20 cellular contexts compared by ENCODE assay signal in the genomic region with DNA sequence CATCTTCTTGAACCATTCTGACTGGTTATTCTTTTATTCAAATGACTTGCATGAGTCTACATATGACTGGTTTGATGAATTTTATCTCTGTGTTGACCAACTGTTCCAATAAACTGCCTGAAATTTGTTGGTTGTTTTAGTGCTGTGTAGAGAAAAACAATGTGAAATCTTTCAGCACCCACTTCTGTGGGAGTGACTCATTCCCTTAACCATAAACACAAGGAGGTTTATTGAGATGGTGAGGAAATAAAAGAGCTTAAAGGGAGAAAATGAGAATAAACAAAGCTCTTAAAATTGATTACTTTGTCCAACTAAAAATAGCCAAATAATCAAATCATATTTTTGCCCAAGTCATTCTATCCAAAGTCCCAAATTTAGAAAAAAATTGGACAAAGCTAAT.
DNase-seq lines count a peak whose midpoint lies in the region; ATAC-seq, FAIRE-seq and TF ChIP-seq lines count a peak whose summit lies in the region.
"Had no signal": no experiment of that assay in that cellular context is flagged by ENCODE, and none has a peak within 500 bp of the region (broad histone marks: within the 10 kb centered on the region; RNA-seq: fewer than 3 reads in every experiment).

No MANE protein-coding gene starts in this region.

- H3K4me2 ChIP-seq in astrocyte (ENCODE audit: low read length): no peak overlapping the region

- no peak overlapping the region for H3K27ac ChIP-seq in AG04450 (ENCODE audit: low read depth, low read length)
- H3K27ac ChIP-seq in astrocyte (ENCODE audit: low read depth, low read length): no peak overlapping the region

- ATAC-seq in GM19395 (IDR thresholded peaks at IDR 0.05; ENCODE audit: unreplicated experiment): no peak
- ATAC-seq: stimulated activated naive CD8-positive, alpha-beta T cell treated with anti-CD3 and anti-CD28 coated beads, Interleukin-15, amount 100 ng/mL, for 72 hours had no signal

- no peaks in the 10 kb centered on the region for H3K4me1 ChIP-seq in astrocyte (ENCODE audit: insufficient read depth, low read length)

- no peak for TF ChIP-seq CTCF in AG04450 (IDR thresholded peaks at IDR 0.05; ENCODE audit: low read depth, low read length)
- no peak for TF ChIP-seq CTCF in astrocyte (IDR thresholded peaks at IDR 0.05; ENCODE audit: insufficient read depth, low read depth, low read length)
- no peak for TF ChIP-seq CTCF in foreskin fibroblast (IDR thresholded peaks at IDR 0.05; ENCODE audit: low read depth, low read length)

- no peaks in the 10 kb centered on the region for H3K36me3 ChIP-seq in astrocyte (ENCODE audit: insufficient read depth, low read length)

- no peaks in the 10 kb centered on the region for H4K20me1 ChIP-seq in astrocyte (ENCODE audit: insufficient read depth, low read length)

- FAIRE-seq in astrocyte (lab: Jason Lieb, UNC): peak; percentile 82
- FAIRE-seq: islet of Langerhans had no signal

- H3K4me3 Mint-ChIP-seq in astrocyte (ENCODE audit: unreplicated experiment): no peak overlapping the region
- H3K4me3 Mint-ChIP-seq: activated CD4-positive, alpha-beta memory T cell treated with anti-CD3 and anti-CD28 coated beads, Interleukin-2, amount 10 ng/mL, durations not matched to agents 7 days and 5 days; activated naive CD8-positive, alpha-beta T cell treated with anti-CD3 and anti-CD28 coated beads, Interleukin-2, amount 10 ng/mL, durations not matched to agents 7 days and 5 days; activated T-helper 1 cell treated with anti-CD3 and anti-CD28 coated beads, Interleukin-12 subunit alpha, Interleukin-12 subunit beta, Interleukin-2, Interleukin-4 antibody, amounts not matched to agents 30 ng/mL and 10 ng/mL and 1 ng/mL, durations not matched to agents 14 hours and 24 hours and 36 hours; central memory CD8-positive, alpha-beta T cell; H9; stimulated activated naive CD8-positive, alpha-beta T cell treated with anti-CD3 and anti-CD28 coated beads, Interleukin-15, amount 100 ng/mL, for 72 hours had no signal

- no peak overlapping the region for H2AFZ ChIP-seq in astrocyte (ENCODE audit: low read depth, low read length)

- H3K27me3 Mint-ChIP-seq in astrocyte (ENCODE audit: low read depth, unreplicated experiment): no peaks in the 10 kb centered on the region
- H3K27me3 Mint-ChIP-seq: activated CD4-positive, alpha-beta memory T cell treated with anti-CD3 and anti-CD28 coated beads, Interleukin-2, amount 10 ng/mL, durations not matched to agents 7 days and 5 days; activated naive CD8-positive, alpha-beta T cell treated with anti-CD3 and anti-CD28 coated beads, Interleukin-2, amount 10 ng/mL, durations not matched to agents 7 days and 5 days; central memory CD8-positive, alpha-beta T cell; stimulated activated naive CD8-positive, alpha-beta T cell treated with anti-CD3 and anti-CD28 coated beads, Interleukin-15, amount 100 ng/mL, for 72 hours had no signal

- no peak overlapping the region for H3K9ac ChIP-seq in astrocyte (ENCODE audit: low read length)

- H3K36me3 Mint-ChIP-seq in astrocyte (ENCODE audit: low read depth, unreplicated experiment): no peaks in the 10 kb centered on the region
- H3K36me3 Mint-ChIP-seq: activated naive CD8-positive, alpha-beta T cell treated with anti-CD3 and anti-CD28 coated beads, Interleukin-2, amount 10 ng/mL, durations not matched to agents 7 days and 5 days had no signal

- H3K4me3 ChIP-seq in AG04450 (ENCODE audit: low read depth, low read length) (no peak overlapping the region), astrocyte (ENCODE audit: insufficient read depth, low read depth, low read length) (no peak overlapping the region), foreskin fibroblast (ENCODE audit: low read depth in 1 of 2, low read length in 2 of 2) (no peak overlapping the region)

- no peaks in the 10 kb centered on the region for H3K9me3 ChIP-seq in AG04450 (ENCODE audit: control insufficient read depth, insufficient read depth, low read length)
- no peaks in the 10 kb centered on the region for H3K9me3 ChIP-seq in astrocyte (ENCODE audit: insufficient read depth, low read depth, low read length)

- DNase-seq in AG04450 (ENCODE audit: low read depth, low spot score) (peak; percentile 39), H4 (ENCODE audit: low spot score) (peak; percentile 73), astrocyte (ENCODE audit: low read depth) (peak; percentile 55), foreskin fibroblast (peak; percentile 68 to 81), NCI-H345 treated with DMSO at 0.1 percent for 48 hours (lab: John Stamatoyannopoulos, UW; ENCODE audit: unreplicated experiment) (no peak), hypothalamus (lab: John Stamatoyannopoulos, UW) (no peak), NCI-H1048 (lab: John Stamatoyannopoulos, UW) (no peak)
- DNase-seq: activated CD4-positive, alpha-beta memory T cell treated with anti-CD3 and anti-CD28 coated beads, Interleukin-2, amount 10 ng/mL, durations not matched to agents 7 days and 5 days; activated naive CD8-positive, alpha-beta T cell treated with anti-CD3 and anti-CD28 coated beads, Interleukin-2, amount 10 ng/mL, durations not matched to agents 7 days and 5 days; COR-L47; GF-D8; H9; NCI-H2081; NCI-H69; stimulated activated CD4-positive, alpha-beta T cell treated with anti-CD3 and anti-CD28 coated beads, Interleukin-15, amount 100 ng/mL, for 24 hours; stimulated activated naive CD8-positive, alpha-beta T cell treated with anti-CD3 and anti-CD28 coated beads, Interleukin-15, amount 100 ng/mL, for 72 hours had no signal

- H3K27me3 ChIP-seq in AG04450 (ENCODE audit: control insufficient read depth, insufficient read depth, low read length) (no peaks in the 10 kb centered on the region), astrocyte (ENCODE audit: insufficient read depth, low read length) (no peaks in the 10 kb centered on the region)

- POLR2A ChIA-PET in AG04450 (lab: Yijun Ruan, JAX): interaction anchor here (1.2 kb wide), 1 partner anchor 20 kb away, joined by 3 read pairs; no protein-coding TSS in a partner anchor

- no peak overlapping the region for H3K27ac Mint-ChIP-seq in astrocyte (ENCODE audit: unreplicated experiment)
- H3K27ac Mint-ChIP-seq: activated CD4-positive, alpha-beta memory T cell treated with anti-CD3 and anti-CD28 coated beads, Interleukin-2, amount 10 ng/mL, durations not matched to agents 7 days and 5 days; activated naive CD8-positive, alpha-beta T cell treated with anti-CD3 and anti-CD28 coated beads, Interleukin-2, amount 10 ng/mL, durations not matched to agents 7 days and 5 days; activated T-helper 1 cell treated with anti-CD3 and anti-CD28 coated beads, Interleukin-12 subunit alpha, Interleukin-12 subunit beta, Interleukin-2, Interleukin-4 antibody, amounts not matched to agents 30 ng/mL and 10 ng/mL and 1 ng/mL, durations not matched to agents 14 hours and 24 hours and 36 hours; H9; stimulated activated naive CD8-positive, alpha-beta T cell treated with anti-CD3 and anti-CD28 coated beads, Interleukin-15, amount 100 ng/mL, for 72 hours had no signal

- CTCF ChIA-PET in AG04450 (lab: Charles Lee): interaction anchor here (0.5 to 0.8 kb wide), 2 partner anchors 13 to 380 kb away, joined by 4 read pairs; no protein-coding TSS in a partner anchor

- no peaks in the 10 kb centered on the region for H3K79me2 ChIP-seq in astrocyte (ENCODE audit: insufficient read depth, low read length)

- no peaks in the 10 kb centered on the region for H3K9me3 Mint-ChIP-seq in astrocyte (ENCODE audit: unreplicated experiment)
- H3K9me3 Mint-ChIP-seq: activated naive CD8-positive, alpha-beta T cell treated with anti-CD3 and anti-CD28 coated beads, Interleukin-2, amount 10 ng/mL, durations not matched to agents 7 days and 5 days; activated T-helper 1 cell treated with anti-CD3 and anti-CD28 coated beads, Interleukin-12 subunit alpha, Interleukin-12 subunit beta, Interleukin-2, Interleukin-4 antibody, amounts not matched to agents 30 ng/mL and 10 ng/mL and 1 ng/mL, durations not matched to agents 14 hours and 24 hours and 36 hours; central memory CD8-positive, alpha-beta T cell; H9 had no signal

- H3K4me1 Mint-ChIP-seq in astrocyte (ENCODE audit: low read depth, unreplicated experiment): peaks cover 2% of the 10 kb centered on the region
- H3K4me1 Mint-ChIP-seq: activated CD4-positive, alpha-beta memory T cell treated with anti-CD3 and anti-CD28 coated beads, Interleukin-2, amount 10 ng/mL, durations not matched to agents 7 days and 5 days; activated naive CD8-positive, alpha-beta T cell treated with anti-CD3 and anti-CD28 coated beads, Interleukin-2, amount 10 ng/mL, durations not matched to agents 7 days and 5 days; central memory CD8-positive, alpha-beta T cell; H9; stimulated activated naive CD8-positive, alpha-beta T cell treated with anti-CD3 and anti-CD28 coated beads, Interleukin-15, amount 100 ng/mL, for 72 hours had no signal

Comparison
In these comparisons a context has a peak if more than half of its experiments do, and no peak if none do; other contexts are left out.
1. DNase-seq: peak in AG04450 (single experiment), H4 (single experiment), astrocyte (single experiment) and foreskin fibroblast (2 of 2); none in NCI-H345 treated with DMSO at 0.1 percent for 48 hours (single experiment), hypothalamus (0 of 51) and NCI-H1048 (single experiment).